ENCODE assay signal across 8 cellular contexts in the genomic region with DNA sequence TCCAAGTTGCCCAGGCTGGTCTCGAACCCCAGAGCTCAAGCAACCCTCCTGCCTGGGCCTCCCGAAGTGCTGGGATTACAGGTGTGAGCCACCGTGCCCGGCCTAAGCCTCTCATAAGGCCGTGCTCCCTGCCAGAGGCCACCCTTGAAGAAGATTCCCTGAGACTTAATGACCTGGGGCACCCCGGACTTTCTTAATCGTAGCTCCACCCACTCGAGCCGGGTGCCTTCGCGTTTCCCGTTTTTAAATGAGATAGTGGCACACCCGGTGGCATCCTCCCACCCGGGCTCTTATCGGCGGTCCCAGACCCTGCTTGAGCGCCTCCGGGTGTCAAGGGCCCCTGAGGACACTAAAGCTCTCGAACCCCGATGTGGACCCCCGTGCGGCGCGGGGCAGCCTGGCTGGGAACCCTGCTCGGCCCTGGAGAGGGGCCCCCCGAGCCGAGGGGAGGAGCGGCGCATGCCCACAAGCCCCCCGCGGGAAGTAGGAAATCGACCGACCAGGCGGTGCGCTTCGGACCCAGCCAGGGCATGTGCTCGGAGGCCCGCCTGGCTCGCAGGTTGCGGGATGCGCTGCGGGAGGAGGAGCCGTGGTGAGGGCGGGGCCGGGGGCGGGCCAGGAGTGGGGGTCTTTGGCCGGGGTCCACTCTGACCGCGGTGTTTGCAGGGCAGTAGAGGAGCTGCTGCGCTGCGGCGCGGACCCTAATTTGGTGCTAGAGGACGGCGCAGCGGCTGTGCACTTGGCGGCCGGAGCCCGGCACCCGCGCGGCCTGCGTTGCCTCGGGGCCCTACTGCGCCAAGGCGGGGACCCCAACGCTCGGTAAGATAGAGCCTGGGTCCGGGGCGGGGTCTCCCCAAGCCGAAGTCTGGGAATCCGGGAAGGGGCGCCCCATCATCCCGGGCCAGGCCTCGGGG. TPM values are rescaled to one million over a fixed set of nuclear protein-coding genes. Genes with fewer than 3 reads are reported as not detected.
DNase-seq lines count a peak whose midpoint lies in the region; ATAC-seq and TF ChIP-seq lines count a peak whose summit lies in the region.

A gene with protein sequence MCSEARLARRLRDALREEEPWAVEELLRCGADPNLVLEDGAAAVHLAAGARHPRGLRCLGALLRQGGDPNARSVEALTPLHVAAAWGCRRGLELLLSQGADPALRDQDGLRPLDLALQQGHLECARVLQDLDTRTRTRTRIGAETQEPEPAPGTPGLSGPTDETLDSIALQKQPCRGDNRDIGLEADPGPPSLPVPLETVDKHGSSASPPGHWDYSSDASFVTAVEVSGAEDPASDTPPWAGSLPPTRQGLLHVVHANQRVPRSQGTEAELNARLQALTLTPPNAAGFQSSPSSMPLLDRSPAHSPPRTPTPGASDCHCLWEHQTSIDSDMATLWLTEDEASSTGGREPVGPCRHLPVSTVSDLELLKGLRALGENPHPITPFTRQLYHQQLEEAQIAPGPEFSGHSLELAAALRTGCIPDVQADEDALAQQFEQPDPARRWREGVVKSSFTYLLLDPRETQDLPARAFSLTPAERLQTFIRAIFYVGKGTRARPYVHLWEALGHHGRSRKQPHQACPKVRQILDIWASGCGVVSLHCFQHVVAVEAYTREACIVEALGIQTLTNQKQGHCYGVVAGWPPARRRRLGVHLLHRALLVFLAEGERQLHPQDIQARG (plus strand): TSS at position 511 of the 914 bp plus-strand sequence. CDS start 20 bp downstream, at position 531.

- TF ChIP-seq RAD21 in HCT116 (IDR thresholded peaks at IDR 0.05; ENCODE audit: low read depth) = no peak

- intact Hi-C loops in HCT116 (cut with micrococcal nuclease) (loop anchor here (1.0 to 5.0 kb wide), 3 partner anchors 76 to 504 kb away; no protein-coding TSS in a partner anchor), mucosa of descending colon (cut with DNase I, micrococcal nuclease) (loop anchor here (5.0 kb wide), 2 partner anchors 79 to 214 kb away; no protein-coding TSS in a partner anchor), transverse colon (cut with DNase I; ENCODE audit: low total_unique reads) (loop anchor here (2.0 kb wide), 1 partner anchor 77 kb away; no protein-coding TSS in a partner anchor)

- RAD21 ChIA-PET in HCT116 (lab: Charles Lee; ENCODE audit: low non-redundant PET in 1 of 2, low total read pairs in 2 of 2, uncharacterized antibody in 2 of 2, unreplicated experiment in 2 of 2) = no interaction called here

- H3K36me3 ChIP-seq in HCT116 (ENCODE audit: control insufficient read depth in 1 of 2, insufficient read depth in 2 of 2, low read length in 2 of 2) (peaks cover 2 to 15% of the 10 kb centered on the region in 2 experiments; a peak in 2 of 4 replicates), mucosa of descending colon (ENCODE audit: low read depth) (no peaks in the 10 kb centered on the region), transverse colon (peaks cover 0 to 6% (median 2%) of the 10 kb centered on the region in 4 donors)

- POLR2A ChIA-PET in HCT116 (lab: Charles Lee) = interaction anchor here (0.7 to 2.3 kb wide), 3 partner anchors 14 to 1185 kb away, joined by 3 to 8 read pairs (median 5); a partner anchor contains a TSS

- in situ Hi-C loops in transverse colon (cut with MboI; ENCODE audit: low pct_ligation_motif_present in 1 of 4, low pct_unique_long_range_greater_than_20kb in 1 of 4, low sequenced_read_pairs in 3 of 4) = loop anchor here (10.0 to 25.0 kb wide), 5 partner anchors 67 to 519 kb away; a partner anchor contains a TSS

- H3K4me1 ChIP-seq in HCT116 (ENCODE audit: control insufficient read depth in 1 of 2, insufficient read depth in 2 of 2, low read length in 2 of 2) (peaks cover 0 to 23% of the 10 kb centered on the region in 2 experiments; a peak in 2 of 4 replicates), mucosa of descending colon (ENCODE audit: low read depth) (peaks cover 15% of the 10 kb centered on the region), transverse colon (peaks cover 12 to 18% (median 16%) of the 10 kb centered on the region in 4 donors)

- no peaks in the 10 kb centered on the region for H3K9me3 ChIP-seq in HCT116 (ENCODE audit: control insufficient read depth in 1 of 2, insufficient read depth in 1 of 2, low read depth in 1 of 2, low read length in 2 of 2)
- H3K9me3 ChIP-seq in mucosa of descending colon = no peaks in the 10 kb centered on the region
- H3K9me3 ChIP-seq in transverse colon = no peaks in the 10 kb centered on the region

- H4K20me1 ChIP-seq in HCT116 (ENCODE audit: insufficient read depth) = no peaks in the 10 kb centered on the region

- H3K27me3 ChIP-seq in HCT116 (ENCODE audit: insufficient read depth, low read length) (no peaks in the 10 kb centered on the region), transverse colon (peaks cover 14% of the 10 kb centered on the region)

- WGBS in transverse colon (ENCODE audit: low coverage in 1 of 2), 2 donors = 5% methylated on average over 59 of the region's 75 CpGs; no CpG with 5 or more reads in 1 of the 2 donors

- CTCF ChIA-PET in HCT116 (lab: Charles Lee) = interaction anchor here (0.7 to 1.7 kb wide), 8 partner anchors 11 to 214 kb away, joined by 3 to 11 read pairs (median 4); a partner anchor contains a TSS

- H3K27ac ChIP-seq in HCT116 (ENCODE audit: low read depth, low read length) (peak within 1 kb of the TSS; percentile 74), coronary artery (no peak within 1 kb of the TSS), transverse colon (no peak within 1 kb of the TSS)

- ATAC-seq in HCT116 (peak; percentile 60), mucosa of descending colon (peak; percentile 35), HG03469 (IDR thresholded peaks at IDR 0.05; ENCODE audit: unreplicated experiment) (no peak), HG03342 (IDR thresholded peaks at IDR 0.05; ENCODE audit: unreplicated experiment) (no peak)

- BruUV-seq in HCT116 (replicated peaks; lab: Mats Ljungman, UMichigan) = no TSS peak

- TF ChIP-seq POLR2A in HCT116 (IDR thresholded peaks at IDR 0.05; ENCODE audit: borderline replicate concordance, extremely low read depth, insufficient read depth, insufficient read length) = no peak
- no peak for TF ChIP-seq POLR2A in transverse colon (IDR thresholded peaks at IDR 0.05)

- peak within 1 kb of the TSS; percentile 82 for H3K4me2 ChIP-seq in HCT116 (ENCODE audit: low read length)

- H3K9ac ChIP-seq in HCT116 (ENCODE audit: low read length) = peak within 1 kb of the TSS; percentile 76

- no peak for TF ChIP-seq EP300 in transverse colon (IDR thresholded peaks at IDR 0.05; ENCODE audit: low read depth)

- peaks cover 12% of the 10 kb centered on the region; the same call in 1 of the 2 replicates for H3K79me2 ChIP-seq in HCT116 (ENCODE audit: insufficient read depth, low read length)

- no peak within 1 kb of the TSS for H2AFZ ChIP-seq in HCT116 (ENCODE audit: low read depth, low read length, poor library complexity, severe bottlenecking)

- DNase-seq in DMS79 (lab: John Stamatoyannopoulos, UW) (peak; percentile 12), HCT116 (ENCODE audit: low read depth, low spot score) (no peak), SKM-1 treated with dmso at 0.1 percent for 144 hours (lab: John Stamatoyannopoulos, UW; ENCODE audit: unreplicated experiment) (peak; percentile 76), coronary artery (ENCODE audit: low spot score) (no peak), mucosa of descending colon (peak in 1 of 3 donors; percentile 69), transverse colon (peak; percentile 27)

- peak within 1 kb of the TSS; percentile 44 to 63 for H3K4me3 ChIP-seq in HCT116 (replicated peaks in 1 of 2; ENCODE audit: low read depth in 1 of 2, low read length in 2 of 2)
- H3K4me3 ChIP-seq in coronary artery = peak within 1 kb of the TSS; percentile 62
- H3K4me3 ChIP-seq in mucosa of descending colon = no peak within 1 kb of the TSS
- peak within 1 kb of the TSS in 3 of 4 donors; percentile 0 to 43 (median 27) for H3K4me3 ChIP-seq in transverse colon

- H3K9me2 ChIP-seq in HCT116 (ENCODE audit: insufficient read depth) = no peaks in the 10 kb centered on the region

- no peak for TF ChIP-seq CTCF in HCT116 (IDR thresholded peaks at IDR 0.05 in 2 of 3, conservative IDR thresholded peaks at IDR 0.05 in 1 of 3; ENCODE audit: borderline replicate concordance in 1 of 3, insufficient read depth in 1 of 3, low read depth in 2 of 3, low read length in 2 of 3)
- no peak for TF ChIP-seq CTCF in coronary artery (IDR thresholded peaks at IDR 0.05)
- TF ChIP-seq CTCF in mucosa of descending colon (IDR thresholded peaks at IDR 0.05) = no peak
- TF ChIP-seq CTCF in transverse colon (IDR thresholded peaks at IDR 0.05) = no peak

TF ChIP-seq in HCT116, 20 proteins besides CTCF, POLR2A, EP300 and RAD21:
- no peak for TF ChIP-seq YY1 (IDR thresholded peaks at IDR 0.05; ENCODE audit: extremely low read depth, insufficient replicate concordance, low read depth, low read length)
- TF ChIP-seq, protein P1, sequence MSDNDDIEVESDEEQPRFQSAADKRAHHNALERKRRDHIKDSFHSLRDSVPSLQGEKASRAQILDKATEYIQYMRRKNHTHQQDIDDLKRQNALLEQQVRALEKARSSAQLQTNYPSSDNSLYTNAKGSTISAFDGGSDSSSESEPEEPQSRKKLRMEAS (IDR thresholded peaks at IDR 0.05) = peak; percentile 97
- no peak for TF ChIP-seq TCF7L2 (IDR thresholded peaks at IDR 0.05; ENCODE audit: borderline replicate concordance, extremely low read depth, insufficient read depth, insufficient read length)
- TF ChIP-seq ELF1 (IDR thresholded peaks at IDR 0.05; ENCODE audit: borderline replicate concordance, low read depth) = no peak
- TF ChIP-seq JUND (IDR thresholded peaks at IDR 0.05) = no peak
- no peak for TF ChIP-seq SRF (IDR thresholded peaks at IDR 0.05; ENCODE audit: low read depth)
- no peak for TF ChIP-seq EZH2phosphoT487 (IDR thresholded peaks at IDR 0.05; ENCODE audit: borderline replicate concordance)
- TF ChIP-seq, protein P2, sequence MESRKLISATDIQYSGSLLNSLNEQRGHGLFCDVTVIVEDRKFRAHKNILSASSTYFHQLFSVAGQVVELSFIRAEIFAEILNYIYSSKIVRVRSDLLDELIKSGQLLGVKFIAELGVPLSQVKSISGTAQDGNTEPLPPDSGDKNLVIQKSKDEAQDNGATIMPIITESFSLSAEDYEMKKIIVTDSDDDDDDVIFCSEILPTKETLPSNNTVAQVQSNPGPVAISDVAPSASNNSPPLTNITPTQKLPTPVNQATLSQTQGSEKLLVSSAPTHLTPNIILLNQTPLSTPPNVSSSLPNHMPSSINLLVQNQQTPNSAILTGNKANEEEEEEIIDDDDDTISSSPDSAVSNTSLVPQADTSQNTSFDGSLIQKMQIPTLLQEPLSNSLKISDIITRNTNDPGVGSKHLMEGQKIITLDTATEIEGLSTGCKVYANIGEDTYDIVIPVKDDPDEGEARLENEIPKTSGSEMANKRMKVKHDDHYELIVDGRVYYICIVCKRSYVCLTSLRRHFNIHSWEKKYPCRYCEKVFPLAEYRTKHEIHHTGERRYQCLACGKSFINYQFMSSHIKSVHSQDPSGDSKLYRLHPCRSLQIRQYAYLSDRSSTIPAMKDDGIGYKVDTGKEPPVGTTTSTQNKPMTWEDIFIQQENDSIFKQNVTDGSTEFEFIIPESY (IDR thresholded peaks at IDR 0.05; ENCODE audit: extremely low read depth, insufficient replicate concordance, low read length) = no peak

RNA-seq across cellular contexts. Expression of the gene that starts here (rescaled TPM):
- total RNA-seq in HCT116 (2021; ENCODE audit: unreplicated experiment) (14.8 TPM), mucosa of descending colon (1 to 10 TPM in 1 of 3 donors, under 1 TPM in 2; 0.23 to 1.9 (median 0.80) TPM), transverse colon (under 1 TPM in 2 of 4 donors, not detected in 2; 0.20 to 0.48 TPM)
- 8.7 and 8.8 TPM in 2 replicates for polyA plus RNA-seq in HCT116 (2012)

Comparison
In these comparisons a context has a peak if more than half of its experiments do, and no peak if none do; other contexts are left out.
1. Peak in DNase-seq and H3K4me3 ChIP-seq in transverse colon; RNA of the gene not detected or under 1 TPM.
2. DNase-seq: peak in DMS79 (single experiment) and SKM-1 treated with dmso at 0.1 percent for 144 hours (single experiment); none in HCT116 (single experiment) and coronary artery (single experiment).
3. ATAC-seq: peak in HCT116 (single experiment) and mucosa of descending colon (single experiment); none in HG03469 (single experiment) and HG03342 (single experiment).